22 cellular contexts compared by ENCODE assay signal in genomic region chr4:169071781-169072180, GRCh38.
DNase-seq lines count a peak whose midpoint lies in the region; ATAC-seq and TF ChIP-seq lines count a peak whose summit lies in the region.
"Had no signal": no experiment of that assay in that cellular context is flagged by ENCODE, and none has a peak within 500 bp of the region (broad histone marks: within the 10 kb centered on the region; RNA-seq: fewer than 3 reads in every experiment).

No MANE protein-coding gene starts in this region.

- no peaks in the 10 kb centered on the region for H3K9me3 Mint-ChIP-seq in nephron
- H3K9me3 Mint-ChIP-seq in H9: no peaks in the 10 kb centered on the region
- H3K9me3 Mint-ChIP-seq: activated T-cell treated with anti-CD3 and anti-CD28 coated beads, Interleukin-2, amount 50 U/mL, for 4 hours; CD4-positive, alpha-beta memory T cell; GM23338 had no signal

- H3K56ac ChIP-seq in H9 (ENCODE audit: insufficient read length, low read depth, low read length): no peak overlapping the region

- peaks cover 47% of the 10 kb centered on the region for H3K4me1 Mint-ChIP-seq in nephron
- peaks cover 29% of the 10 kb centered on the region in 2 experiments for H3K4me1 Mint-ChIP-seq in H9
- H3K4me1 Mint-ChIP-seq: activated CD4-positive, alpha-beta T cell treated with anti-CD3 and anti-CD28 coated beads for 36 hours had no signal

- H2BK20ac ChIP-seq in H9 (ENCODE audit: low read depth, low read length, poor library complexity, severe bottlenecking): no peak overlapping the region

- no peak overlapping the region for H3K4me3 Mint-ChIP-seq in nephron
- no peak overlapping the region for H3K4me3 Mint-ChIP-seq in H9
- H3K4me3 Mint-ChIP-seq: activated CD4-positive, alpha-beta T cell treated with anti-CD3 and anti-CD28 coated beads for 36 hours; activated T-cell treated with anti-CD3 and anti-CD28 coated beads, Interleukin-2, amount 50 U/mL, for 4 hours; CD4-positive, alpha-beta memory T cell; GM23338 had no signal

- no peak overlapping the region for H2BK12ac ChIP-seq in H9 (ENCODE audit: insufficient read length, low read depth, low read length)

- H2AK5ac ChIP-seq in H9 (ENCODE audit: insufficient read length, low read length): no peak overlapping the region

- H4K20me1 ChIP-seq in H9 (ENCODE audit: control insufficient read depth, insufficient read depth, insufficient read length): no peaks in the 10 kb centered on the region

- no peak overlapping the region for H3K9ac ChIP-seq in H9 (ENCODE audit: extremely low read depth, insufficient read length, low read length)

- H3K79me2 ChIP-seq in H9 (ENCODE audit: insufficient read depth, low read length): no peaks in the 10 kb centered on the region

- H3K23ac ChIP-seq in H9 (ENCODE audit: insufficient read length, low read depth, low read length): no peak overlapping the region

- in situ Hi-C loops in astrocyte of the spinal cord (cut with HindIII; ENCODE audit: low sequenced_read_pairs): no loop called here

- H3T11ph ChIP-seq in H9 (ENCODE audit: low read length): no peak overlapping the region

- H3K36me3 Mint-ChIP-seq in nephron (ENCODE audit: low read depth) (no peaks in the 10 kb centered on the region), H9 (ENCODE audit: insufficient read depth in 1 of 3, low read depth in 3 of 3) (peaks cover 0 to 4% (median 0%) of the 10 kb centered on the region in 3 experiments; a peak in 2 of 7 replicates)
- H3K36me3 Mint-ChIP-seq: CD4-positive, alpha-beta memory T cell had no signal

- H3K23me2 ChIP-seq in H9 (ENCODE audit: insufficient read length, low read depth, low read length, poor library complexity, severe bottlenecking): no peaks in the 10 kb centered on the region

- H3K27ac ChIP-seq in H9 (ENCODE audit: insufficient read length, low read depth, low read length): no peak overlapping the region

- DNase-seq in NCI-H446 treated with DMSO at 0.1 percent for 48 hours (lab: John Stamatoyannopoulos, UW) (peak; percentile 74), astrocyte of the spinal cord (ENCODE audit: low read depth, low spot score) (peak; percentile 48), H9 (no peak), NCI-H2081 treated with DMSO at 0.1 percent for 48 hours (lab: John Stamatoyannopoulos, UW) (no peak)
- DNase-seq in activated CD4-positive, alpha-beta T cell treated with anti-CD3 and anti-CD28 coated beads, Interleukin-2, amount 50 U/mL, for 1 hour: no peak
- DNase-seq: activated CD4-positive, alpha-beta T cell treated with anti-CD3 and anti-CD28 coated beads for 36 hours; activated naive CD4-positive, alpha-beta T cell; activated T-cell treated with anti-CD3 and anti-CD28 coated beads, Interleukin-2, amount 50 U/mL, for 4 hours; amniotic stem cell; CD4-positive, alpha-beta memory T cell; central memory CD4-positive, alpha-beta T cell; dermis blood vessel endothelial cell; DMS153; glutamatergic neuron; NCI-H1436 treated with DMSO at 0.1 percent for 48 hours; NCI-H524 treated with DMSO at 0.1 percent for 48 hours; small intestine had no signal

- no peak overlapping the region for H2BK15ac ChIP-seq in H9 (ENCODE audit: low read depth, low read length)

- no peak overlapping the region for H4K5ac ChIP-seq in H9 (ENCODE audit: insufficient read length, low read depth, low read length)

- no peak overlapping the region for H2BK5ac ChIP-seq in H9 (ENCODE audit: insufficient read length, low read length)

- H3K4me2 ChIP-seq in H9 (ENCODE audit: insufficient read depth, insufficient read length, low read length): no peak overlapping the region
- H3K4me2 ChIP-seq: GM23338 had no signal

- H3K79me1 ChIP-seq in H9 (ENCODE audit: insufficient read depth, low read depth, low read length, poor library complexity, severe bottlenecking): no peaks in the 10 kb centered on the region

- no CpG with 5 or more reads among the region's 5 CpGs for WGBS in H9 (ENCODE audit: extremely low coverage, insufficient read length, low lambda C conversion rate)

- H3K18ac ChIP-seq in H9 (ENCODE audit: insufficient read length, low read depth, low read length): no peak overlapping the region

- no peak overlapping the region for H3K4ac ChIP-seq in H9 (ENCODE audit: low read depth, low read length)

- no peak overlapping the region; the same call in 1 of the 2 replicates for H3K14ac ChIP-seq in H9 (ENCODE audit: insufficient read depth, low read length)

- no peak overlapping the region for H2BK120ac ChIP-seq in H9 (ENCODE audit: low read depth, low read length, poor library complexity, severe bottlenecking)

- no peaks in the 10 kb centered on the region for H3K9me3 ChIP-seq in H9 (ENCODE audit: control insufficient read depth, low read depth, low read length)

- H3K27ac Mint-ChIP-seq in nephron: peak overlapping the region; percentile 72 to 95 (median 88)
- no peak overlapping the region for H3K27ac Mint-ChIP-seq in H9
- H3K27ac Mint-ChIP-seq: activated CD4-positive, alpha-beta T cell treated with anti-CD3 and anti-CD28 coated beads for 36 hours; CD4-positive, alpha-beta memory T cell had no signal

- peaks cover 6% of the 10 kb centered on the region for H3K4me1 ChIP-seq in H9 (ENCODE audit: insufficient read depth, low read length)

- ATAC-seq in GM21447 (IDR thresholded peaks at IDR 0.05; ENCODE audit: unreplicated experiment): no peak
- ATAC-seq: activated CD4-positive, alpha-beta T cell treated with anti-CD3 and anti-CD28 coated beads for 36 hours; activated T-cell treated with anti-CD3 and anti-CD28 coated beads, Interleukin-2, amount 50 U/mL, for 4 hours; GM23338; K562 had no signal

- no peak overlapping the region for H4K8ac ChIP-seq in H9 (replicated peaks; ENCODE audit: insufficient read length, low read depth, low read length)

- no peak overlapping the region for H3K4me3 ChIP-seq in astrocyte of the spinal cord (ENCODE audit: low read depth, low read length)
- H3K4me3 ChIP-seq: GM23338, K562, lung had no signal

- no peaks in the 10 kb centered on the region for H3K27me3 ChIP-seq in H9 (ENCODE audit: insufficient read depth, low read length)

- TF ChIP-seq CTCF in astrocyte of the spinal cord (IDR thresholded peaks at IDR 0.05; ENCODE audit: low read depth, low read length) (no peak), nephron (IDR thresholded peaks at IDR 0.05; ENCODE audit: unreplicated experiment in 3 of 3) (no peak), H9 (conservative IDR thresholded peaks at IDR 0.05) (no peak)

- H4K91ac ChIP-seq in H9 (ENCODE audit: insufficient read length, low read depth, low read length): no peak overlapping the region

- H3K27me3 Mint-ChIP-seq in nephron (ENCODE audit: low read depth) (no peaks in the 10 kb centered on the region), H9 (ENCODE audit: low read depth) (no peaks in the 10 kb centered on the region)
- H3K27me3 Mint-ChIP-seq: activated CD4-positive, alpha-beta T cell treated with anti-CD3 and anti-CD28 coated beads for 36 hours had no signal

- H2AFZ ChIP-seq in H9 (ENCODE audit: low read length): no peak overlapping the region

Comparison
In these comparisons a context has a peak if more than half of its experiments do, and no peak if none do; other contexts are left out.
1. DNase-seq: peak in NCI-H446 treated with DMSO at 0.1 percent for 48 hours (single experiment) and astrocyte of the spinal cord (single experiment); none in activated CD4-positive, alpha-beta T cell treated with anti-CD3 and anti-CD28 coated beads, Interleukin-2, amount 50 U/mL, for 1 hour (single experiment), H9 (single experiment) and NCI-H2081 treated with DMSO at 0.1 percent for 48 hours (single experiment).
2. H3K27ac Mint-ChIP-seq: peak in nephron (3 of 3); none in H9 (0 of 3).